16 cellular contexts compared by ENCODE assay signal in the genomic region with DNA sequence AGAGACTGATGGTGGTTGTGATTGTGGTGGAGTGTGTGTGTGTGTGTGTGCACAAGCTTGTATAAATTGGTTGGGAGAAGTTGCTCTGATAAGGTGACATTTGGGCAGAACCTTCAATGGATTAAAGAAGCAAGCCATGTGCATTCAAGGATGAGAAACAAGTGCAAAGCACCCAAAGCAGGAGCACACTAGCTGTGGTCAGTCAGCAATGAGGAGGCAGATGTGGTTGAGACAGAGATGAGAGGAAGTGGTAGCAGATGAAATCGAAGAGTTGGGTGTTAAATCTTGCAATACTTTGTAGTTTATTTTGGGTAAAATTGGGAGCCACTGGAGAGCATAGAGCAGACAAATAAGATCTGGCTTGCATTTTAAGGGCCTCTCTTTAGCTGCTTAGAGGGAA. TPM values are rescaled to one million over a fixed set of nuclear protein-coding genes. Genes with fewer than 3 reads are reported as not detected.
DNase-seq lines count a peak whose midpoint lies in the region; ATAC-seq, FAIRE-seq and TF ChIP-seq lines count a peak whose summit lies in the region.
"Had no signal": no experiment of that assay in that cellular context is flagged by ENCODE, and none has a peak within 500 bp of the region (broad histone marks: within the 10 kb centered on the region; RNA-seq: fewer than 3 reads in every experiment).

No MANE protein-coding gene starts in this region.

- DNase-seq in NK-92 treated with Interleukin-12 subunit alpha and Interleukin-12 subunit beta, amount 100 ng/mL, for 24 hours (lab: John Stamatoyannopoulos, UW): peak; percentile 17
- DNase-seq in NK-92 (lab: John Stamatoyannopoulos, UW; ENCODE audit: unreplicated experiment) (no peak), NB4 (ENCODE audit: low read depth) (peak; percentile 84), SKM-1 (lab: John Stamatoyannopoulos, UW; ENCODE audit: unreplicated experiment) (peak; percentile 82), erythroblast (lab: John Stamatoyannopoulos, UW) (no peak), frontal cortex (ENCODE audit: low spot score in 2 of 2) (no peak)
- DNase-seq in stimulated activated CD4-positive, alpha-beta T cell treated with anti-CD3 and anti-CD28 coated beads, Interleukin-4, amount 100 ng/mL, for 1 hour: no peak
- DNase-seq: EL, Karpas-422, NCI-H187, NCI-H446, NCI-H526 had no signal

- no peak for FAIRE-seq in frontal cortex (lab: Jason Lieb, UNC)
- FAIRE-seq: D721Med, RCC 7860 had no signal

- H3K4me3 ChIP-seq in NB4 (ENCODE audit: low read depth, low read length): no peak overlapping the region

- TF ChIP-seq POLR2A in NB4 (IDR thresholded peaks at IDR 0.05; ENCODE audit: extremely low read depth, insufficient read length) (no peak), erythroblast (IDR thresholded peaks at IDR 0.05; ENCODE audit: low read length) (no peak)

- no peak for TF ChIP-seq CTCF in NB4 (IDR thresholded peaks at IDR 0.05; ENCODE audit: low read depth, low read length)

- ATAC-seq in HG02973 (IDR thresholded peaks at IDR 0.05; ENCODE audit: unreplicated experiment): no peak

RNA-seq across cellular contexts. Expression of gene PGBD5, which starts 4.4 kb away (rescaled TPM):
- 15.9 TPM for total RNA-seq in frontal cortex
- total RNA-seq: OCI-LY7 had no signal

Comparison
In these comparisons a context has a peak if more than half of its experiments do, and no peak if none do; other contexts are left out.
1. DNase-seq: peak in NK-92 treated with Interleukin-12 subunit alpha and Interleukin-12 subunit beta, amount 100 ng/mL, for 24 hours (single experiment), NB4 (single experiment) and SKM-1 (single experiment); none in NK-92 (single experiment), erythroblast (0 of 2), frontal cortex (0 of 2) and stimulated activated CD4-positive, alpha-beta T cell treated with anti-CD3 and anti-CD28 coated beads, Interleukin-4, amount 100 ng/mL, for 1 hour (single experiment).